Comparison of ENCODE assay signal across 34 cellular contexts in genomic region chr19:1658446-1659433, GRCh38. TPM values are rescaled to one million over a fixed set of nuclear protein-coding genes. Genes with fewer than 3 reads are reported as not detected.
DNase-seq lines count a peak whose midpoint lies in the region; ATAC-seq, FAIRE-seq and TF ChIP-seq lines count a peak whose summit lies in the region.
"Had no signal": no experiment of that assay in that cellular context is flagged by ENCODE, and none has a peak within 500 bp of the region (broad histone marks: within the 10 kb centered on the region; RNA-seq: fewer than 3 reads in every experiment).

No MANE protein-coding gene starts in this region.

- H2BK20ac ChIP-seq in IMR-90 (ENCODE audit: low read depth, low read length) = no peak overlapping the region
- H2BK20ac ChIP-seq in H1 (ENCODE audit: low read length) = no peak overlapping the region

- no peak overlapping the region for H3K4me2 ChIP-seq in mammary epithelial cell (ENCODE audit: insufficient read depth, low read depth, low read length)
- H3K4me2 ChIP-seq in IMR-90 (ENCODE audit: low read depth, low read length) = no peak overlapping the region
- no peak overlapping the region for H3K4me2 ChIP-seq in H1 (ENCODE audit: insufficient read depth in 1 of 2, low read depth in 2 of 2, low read length in 2 of 2)

- H3K79me2 ChIP-seq in mammary epithelial cell (ENCODE audit: insufficient read depth, low read length) (no peaks in the 10 kb centered on the region), H1 (ENCODE audit: control insufficient read depth in 1 of 2, insufficient read depth in 2 of 2, low read length in 2 of 2) (no peaks in the 10 kb centered on the region)

- WGBS in mammary epithelial cell (ENCODE audit: low coverage, missing lambda C conversion rate) = 52% methylated on average over 4 of the region's 29 CpGs
- WGBS in IMR-90 (ENCODE audit: extremely low coverage in 2 of 2, insufficient read length in 1 of 2), 2 experiments = 47% methylated on average over 21 of the region's 29 CpGs; no CpG with 5 or more reads in 1 of the 2 experiments
- 86% methylated on average over 27 of the region's 29 CpGs; no CpG with 5 or more reads in 1 of the 2 experiments for WGBS in H1 (ENCODE audit: extremely low coverage in 1 of 2, insufficient coverage in 1 of 2, insufficient read length in 1 of 2, insufficient replicate concordance in 2 of 2, low coverage in 1 of 2, low lambda C conversion rate in 2 of 2, missing lambda C conversion rate in 1 of 2), 2 experiments

- peak overlapping the region; percentile 50; the same call in 1 of the 2 replicates for H2BK12ac ChIP-seq in H1 (ENCODE audit: low read depth, low read length)

- CTCF ChIA-PET in MCF 10A (lab: Yijun Ruan, JAX) = interaction anchor here (0.6 to 1.3 kb wide), 2 partner anchors 14 to 57 kb away, joined by 3 to 6 read pairs; no protein-coding TSS in a partner anchor
- CTCF ChIA-PET in mammary epithelial cell (lab: Charles Lee; ENCODE audit: low non-redundant PET) = no interaction called here
- CTCF ChIA-PET in IMR-90 (lab: Yijun Ruan, JAX) = no interaction called here
- CTCF ChIA-PET in H1 (lab: Charles Lee; ENCODE audit: partially characterized antibody) = interaction anchor here (0.5 to 1.4 kb wide), 3 partner anchors 84 to 155 kb away, joined by 4 read pairs; no protein-coding TSS in a partner anchor

- H3K36me3 ChIP-seq in mammary epithelial cell (ENCODE audit: insufficient read depth, low read length) (no peaks in the 10 kb centered on the region), IMR-90 (ENCODE audit: control insufficient read depth, insufficient read depth, low read length) (no peaks in the 10 kb centered on the region), H1 (ENCODE audit: control insufficient read depth in 2 of 4, insufficient read depth in 4 of 4, low read length in 3 of 4) (no peaks in the 10 kb centered on the region)
- H3K36me3 ChIP-seq: tibial nerve had no signal

- peaks cover 5% of the 10 kb centered on the region for H3K36me3 Mint-ChIP-seq in MCF 10A (ENCODE audit: insufficient read depth, unreplicated experiment)
- H3K36me3 Mint-ChIP-seq in stimulated activated memory B cell treated with anti-CD40 and anti-IgM and Interleukin-4, amounts not matched to agents 10 μg/mL and 1 μg/mL and 100 μg/mL, for 72 hours = no peaks in the 10 kb centered on the region
- no peaks in the 10 kb centered on the region for H3K36me3 Mint-ChIP-seq in activated T-helper 2 cell treated with anti-CD3 and anti-CD28 coated beads, Interferon-gamma antibody, Interleukin-2, Interleukin-4, amounts not matched to agents 10 μg/mL and 5 μg/mL and 100 μg/mL, durations not matched to agents 14 hours and 24 hours and 36 hours (ENCODE audit: low read depth)
- H3K36me3 Mint-ChIP-seq: activated naive CD4-positive, alpha-beta T cell treated with anti-CD3 and anti-CD28 coated beads, Interleukin-2, amount 50 U/mL, for 24 hours; CD8-positive, alpha-beta memory T cell had no signal

- no peaks in the 10 kb centered on the region for H3K4me1 Mint-ChIP-seq in MCF 10A (ENCODE audit: insufficient read depth, unreplicated experiment)
- peaks cover 67% of the 10 kb centered on the region for H3K4me1 Mint-ChIP-seq in stimulated activated memory B cell treated with anti-CD40 and anti-IgM and Interleukin-4, amounts not matched to agents 10 μg/mL and 1 μg/mL and 100 μg/mL, for 72 hours
- H3K4me1 Mint-ChIP-seq in activated T-helper 2 cell treated with anti-CD3 and anti-CD28 coated beads, Interferon-gamma antibody, Interleukin-2, Interleukin-4, amounts not matched to agents 10 μg/mL and 5 μg/mL and 100 μg/mL, durations not matched to agents 14 hours and 24 hours and 36 hours (ENCODE audit: low read depth) = peaks cover 3% of the 10 kb centered on the region
- H3K4me1 Mint-ChIP-seq: activated naive CD4-positive, alpha-beta T cell treated with anti-CD3 and anti-CD28 coated beads, Interleukin-2, amount 50 U/mL, for 24 hours had no signal

- no peaks in the 10 kb centered on the region for H4K20me1 ChIP-seq in mammary epithelial cell (ENCODE audit: insufficient read depth, low read length)
- no peaks in the 10 kb centered on the region for H4K20me1 ChIP-seq in IMR-90 (ENCODE audit: insufficient read depth, low read length)
- no peaks in the 10 kb centered on the region for H4K20me1 ChIP-seq in H1 (replicated peaks in 1 of 2; ENCODE audit: control insufficient read depth in 1 of 2, insufficient read depth in 2 of 2, low read length in 2 of 2)

- H2AK9ac ChIP-seq in IMR-90 (replicated peaks; ENCODE audit: low read depth, low read length, poor library complexity) = no peak overlapping the region

- no peak overlapping the region for H3K27ac Mint-ChIP-seq in MCF 10A (ENCODE audit: low read depth, unreplicated experiment)
- peak overlapping the region; percentile 90 for H3K27ac Mint-ChIP-seq in stimulated activated memory B cell treated with anti-CD40 and anti-IgM and Interleukin-4, amounts not matched to agents 10 μg/mL and 1 μg/mL and 100 μg/mL, for 72 hours
- no peak overlapping the region for H3K27ac Mint-ChIP-seq in activated T-helper 2 cell treated with anti-CD3 and anti-CD28 coated beads, Interferon-gamma antibody, Interleukin-2, Interleukin-4, amounts not matched to agents 10 μg/mL and 5 μg/mL and 100 μg/mL, durations not matched to agents 14 hours and 24 hours and 36 hours
- H3K27ac Mint-ChIP-seq: activated naive CD4-positive, alpha-beta T cell treated with anti-CD3 and anti-CD28 coated beads, Interleukin-2, amount 50 U/mL, for 24 hours; HFFc6 had no signal

- DNase-seq in MCF 10A (ENCODE audit: unreplicated experiment) (no peak), mammary epithelial cell (no peak), IMR-90 (no peak), H1 (ENCODE audit: low read depth in 1 of 2, low spot score in 2 of 2) (no peak), DMS153 treated with DMSO at 0.1 percent for 48 hours (lab: John Stamatoyannopoulos, UW; ENCODE audit: unreplicated experiment) (no peak)
- no peak for DNase-seq in activated T-helper 2 cell treated with anti-CD3 and anti-CD28 coated beads, Interferon-gamma antibody, Interleukin-2, Interleukin-4, amounts not matched to agents 10 μg/mL and 5 μg/mL and 100 μg/mL, durations not matched to agents 14 hours and 24 hours and 36 hours (ENCODE audit: low spot score)
- DNase-seq: activated CD4-positive, alpha-beta T cell treated with anti-CD3 and anti-CD28 coated beads for 1 hour; activated CD8-positive, alpha-beta memory T cell treated with anti-CD3 and anti-CD28 coated beads for 24 hours; activated T-cell treated with anti-CD3 and anti-CD28 coated beads for 4 hours; anterior cingulate cortex; CD8-positive, alpha-beta memory T cell; DMS79; effector memory CD8-positive, alpha-beta T cell; erythroblast; GF-D8; HFFc6; mesendoderm; NCI-H1105; NCI-H187 treated with DMSO at 0.1 percent for 48 hours; NCI-H2227 treated with DMSO at 0.1 percent for 48 hours; NCI-H526; occipital lobe; Right ventricle myocardium superior; stimulated activated CD4-positive, alpha-beta T cell treated with anti-CD3 and anti-CD28 coated beads, Interleukin-4, amount 100 ng/mL, for 1 hour; T-helper 2 cell had no signal

- H2BK120ac ChIP-seq in IMR-90 (ENCODE audit: low read depth, low read length) (no peak overlapping the region), H1 (replicated peaks; ENCODE audit: low read depth, low read length) (no peak overlapping the region)

- H2BK5ac ChIP-seq in IMR-90 (ENCODE audit: low read depth, low read length, poor library complexity, severe bottlenecking) (no peak overlapping the region), H1 (ENCODE audit: low read depth, low read length) (no peak overlapping the region)

- H2BK15ac ChIP-seq in IMR-90 (ENCODE audit: low read depth, low read length) (no peak overlapping the region), H1 (ENCODE audit: low read length) (no peak overlapping the region; the same call in 1 of the 2 replicates)

- BruUV-seq in MCF 10A (replicated peaks; lab: Mats Ljungman, UMichigan) = no TSS peak
- BruUV-seq in mammary epithelial cell (replicated peaks; lab: Mats Ljungman, UMichigan) = no TSS peak
- BruUV-seq in IMR-90 (replicated peaks; lab: Mats Ljungman, UMichigan) = no TSS peak

- no peak for TF ChIP-seq EP300 in H1 (IDR thresholded peaks at IDR 0.05; ENCODE audit: borderline replicate concordance in 1 of 2, low read depth in 2 of 2, low read length in 2 of 2)

- H3K9ac ChIP-seq in mammary epithelial cell (ENCODE audit: insufficient read depth, low read length) = no peak overlapping the region
- no peak overlapping the region for H3K9ac ChIP-seq in IMR-90 (ENCODE audit: low read depth, low read length)
- H3K9ac ChIP-seq in H1 (replicated peaks in 1 of 4; ENCODE audit: extremely low read depth in 1 of 4, low read depth in 3 of 4, low read length in 3 of 4) = no peak overlapping the region

- FAIRE-seq in H1 (lab: Jason Lieb, UNC) = no peak
- FAIRE-seq: colon had no signal

- TF ChIP-seq RAD21 in IMR-90 (IDR thresholded peaks at IDR 0.05; ENCODE audit: low read length) = no peak
- no peak for TF ChIP-seq RAD21 in H1 (IDR thresholded peaks at IDR 0.05 in 1 of 2, conservative IDR thresholded peaks at IDR 0.05 in 1 of 2; ENCODE audit: low read depth in 2 of 2, low read length in 2 of 2)

- H3K9me3 ChIP-seq in mammary epithelial cell (replicated peaks; ENCODE audit: insufficient read depth, low read length) (no peaks in the 10 kb centered on the region), IMR-90 (ENCODE audit: control insufficient read depth, insufficient read depth, low read length) (no peaks in the 10 kb centered on the region; the same call in 1 of the 2 replicates), H1 (ENCODE audit: insufficient read depth in 2 of 2, low read depth in 1 of 2, low read length in 1 of 2) (no peaks in the 10 kb centered on the region)
- H3K9me3 ChIP-seq: psoas muscle, tibial nerve had no signal

- intact Hi-C loops in MCF 10A (cut with micrococcal nuclease) (no loop called here), mammary epithelial cell (cut with micrococcal nuclease) (no loop called here), IMR-90 (cut with micrococcal nuclease) (loop anchor here (1.0 kb wide), 1 partner anchor 11 kb away; no protein-coding TSS in a partner anchor)
- intact Hi-C loops in activated T-helper 2 cell treated with anti-CD3 and anti-CD28 coated beads, Interferon-gamma antibody, Interleukin-2, Interleukin-4, amounts not matched to agents 10 μg/mL and 5 μg/mL and 100 μg/mL, durations not matched to agents 14 hours and 24 hours and 36 hours (cut with micrococcal nuclease) = no loop called here

- in situ Hi-C loops in mammary epithelial cell (cut with MboI; ENCODE audit: low sequenced_read_pairs in 2 of 2) = loop anchor here in 1 of 2 donors (10.0 kb wide), 1 partner anchor 114 kb away; no protein-coding TSS in a partner anchor
- in situ Hi-C loops in IMR-90 (cut with MboI; ENCODE audit: low sequenced_read_pairs) = no loop called here

- no peak for TF ChIP-seq POLR2A in IMR-90 (IDR thresholded peaks at IDR 0.05; ENCODE audit: low read depth, low read length)
- no peak for TF ChIP-seq POLR2A in H1 (IDR thresholded peaks at IDR 0.05; ENCODE audit: control extremely low read depth in 1 of 2, low read depth in 2 of 2, low read length in 2 of 2)

- H3K23ac ChIP-seq in IMR-90 (ENCODE audit: low read depth, low read length) = no peak overlapping the region
- H3K23ac ChIP-seq in H1 (ENCODE audit: insufficient read length) = no peak overlapping the region

- H3K4me3 ChIP-seq in mammary epithelial cell (replicated peaks in 1 of 3; ENCODE audit: insufficient read depth in 1 of 3, low read depth in 2 of 3, low read length in 3 of 3) (no peak overlapping the region), IMR-90 (ENCODE audit: insufficient read depth, low read depth, low read length) (no peak overlapping the region), H1 (ENCODE audit: extremely low read depth in 1 of 4, insufficient read depth in 2 of 4, low read depth in 3 of 4, low read length in 4 of 4) (no peak overlapping the region)
- H3K4me3 ChIP-seq: psoas muscle, tibial nerve had no signal

- H3K27me3 Mint-ChIP-seq in MCF 10A (ENCODE audit: insufficient read depth, unreplicated experiment) = no peaks in the 10 kb centered on the region
- no peaks in the 10 kb centered on the region for H3K27me3 Mint-ChIP-seq in stimulated activated memory B cell treated with anti-CD40 and anti-IgM and Interleukin-4, amounts not matched to agents 10 μg/mL and 1 μg/mL and 100 μg/mL, for 72 hours
- peaks cover 3% of the 10 kb centered on the region for H3K27me3 Mint-ChIP-seq in activated T-helper 2 cell treated with anti-CD3 and anti-CD28 coated beads, Interferon-gamma antibody, Interleukin-2, Interleukin-4, amounts not matched to agents 10 μg/mL and 5 μg/mL and 100 μg/mL, durations not matched to agents 14 hours and 24 hours and 36 hours (ENCODE audit: low read depth)

- H4K5ac ChIP-seq in IMR-90 (ENCODE audit: low read depth, low read length) (no peak overlapping the region), H1 (ENCODE audit: insufficient read length, low read depth, low read length) (no peak overlapping the region)

- TF ChIP-seq CTCF in MCF 10A (IDR thresholded peaks at IDR 0.05; ENCODE audit: unreplicated experiment) (no peak), mammary epithelial cell (conservative IDR thresholded peaks at IDR 0.05 in 1 of 2, IDR thresholded peaks at IDR 0.05 in 1 of 2; ENCODE audit: extremely low read depth in 1 of 2, insufficient read depth in 1 of 2, low read depth in 1 of 2, low read length in 2 of 2) (no peak), IMR-90 (conservative IDR thresholded peaks at IDR 0.05; ENCODE audit: low read depth, low read length) (no peak), H1 (IDR thresholded peaks at IDR 0.05; ENCODE audit: control extremely low read depth in 1 of 3, insufficient read depth in 1 of 3, low read depth in 1 of 3, low read length in 3 of 3) (no peak)

- H4K91ac ChIP-seq in IMR-90 (ENCODE audit: insufficient read depth, low read depth, low read length) (no peak overlapping the region), H1 (replicated peaks; ENCODE audit: insufficient read length, low read length) (no peak overlapping the region)

- H3K14ac ChIP-seq in IMR-90 (replicated peaks; ENCODE audit: low read depth, low read length) (no peak overlapping the region), H1 (ENCODE audit: insufficient read length) (no peak overlapping the region)

- H3K56ac ChIP-seq in IMR-90 (ENCODE audit: extremely low read depth, insufficient read depth, low read length) (no peak overlapping the region), H1 (replicated peaks; ENCODE audit: insufficient read length, low read depth, low read length) (no peak overlapping the region)

- H3K9me3 Mint-ChIP-seq in MCF 10A (ENCODE audit: unreplicated experiment) = no peaks in the 10 kb centered on the region
- H3K9me3 Mint-ChIP-seq in stimulated activated memory B cell treated with anti-CD40 and anti-IgM and Interleukin-4, amounts not matched to agents 10 μg/mL and 1 μg/mL and 100 μg/mL, for 72 hours = no peaks in the 10 kb centered on the region
- no peaks in the 10 kb centered on the region for H3K9me3 Mint-ChIP-seq in activated T-helper 2 cell treated with anti-CD3 and anti-CD28 coated beads, Interferon-gamma antibody, Interleukin-2, Interleukin-4, amounts not matched to agents 10 μg/mL and 5 μg/mL and 100 μg/mL, durations not matched to agents 14 hours and 24 hours and 36 hours
- H3K9me3 Mint-ChIP-seq: activated naive CD4-positive, alpha-beta T cell treated with anti-CD3 and anti-CD28 coated beads, Interleukin-2, amount 50 U/mL, for 24 hours; CD8-positive, alpha-beta memory T cell; effector memory CD8-positive, alpha-beta T cell; HFFc6 had no signal

- no peak overlapping the region for H4K8ac ChIP-seq in IMR-90 (ENCODE audit: low read depth in 2 of 2, low read length in 2 of 2)
- H4K8ac ChIP-seq in H1 (ENCODE audit: extremely low read depth, insufficient read depth, low read length) = peak overlapping the region; percentile 71

- H2AK5ac ChIP-seq in IMR-90 (ENCODE audit: low read depth, low read length) (no peak overlapping the region), H1 (ENCODE audit: low read depth, low read length) (no peak overlapping the region)

- H3K27ac ChIP-seq in mammary epithelial cell (ENCODE audit: insufficient read depth, low read depth, low read length) = no peak overlapping the region
- no peak overlapping the region for H3K27ac ChIP-seq in IMR-90 (ENCODE audit: insufficient read depth, low read length)
- no peak overlapping the region for H3K27ac ChIP-seq in H1 (ENCODE audit: low read depth, low read length)
- H3K27ac ChIP-seq: psoas muscle, tibial nerve had no signal

- no peak for ATAC-seq in IMR-90 (ENCODE audit: low read depth)
- no peak for ATAC-seq in stimulated activated memory B cell treated with anti-CD40 and anti-IgM and Interleukin-4, amounts not matched to agents 10 μg/mL and 1 μg/mL and 100 μg/mL, for 72 hours
- ATAC-seq in HG03354 (IDR thresholded peaks at IDR 0.05; ENCODE audit: poor library complexity, severe bottlenecking, unreplicated experiment) = no peak
- ATAC-seq: effector memory CD8-positive, alpha-beta T cell; left lobe of liver; psoas muscle; sciatic nerve; SK-N-SH treated with all-trans-retinoic acid at 6 μM for 48 hours had no signal

- dilution Hi-C loops in mammary epithelial cell (cut with HindIII; ENCODE audit: low sequenced_read_pairs) = no loop called here
- dilution Hi-C loops in IMR-90 (cut with HindIII; ENCODE audit: low sequenced_read_pairs, unreplicated experiment) = no loop called here

- peak overlapping the region; percentile 38 for H3K4me3 Mint-ChIP-seq in MCF 10A (ENCODE audit: unreplicated experiment)
- H3K4me3 Mint-ChIP-seq in stimulated activated memory B cell treated with anti-CD40 and anti-IgM and Interleukin-4, amounts not matched to agents 10 μg/mL and 1 μg/mL and 100 μg/mL, for 72 hours = no peak overlapping the region
- H3K4me3 Mint-ChIP-seq in activated T-helper 2 cell treated with anti-CD3 and anti-CD28 coated beads, Interferon-gamma antibody, Interleukin-2, Interleukin-4, amounts not matched to agents 10 μg/mL and 5 μg/mL and 100 μg/mL, durations not matched to agents 14 hours and 24 hours and 36 hours (ENCODE audit: low read depth) = no peak overlapping the region
- H3K4me3 Mint-ChIP-seq: activated naive CD4-positive, alpha-beta T cell treated with anti-CD3 and anti-CD28 coated beads, Interleukin-2, amount 50 U/mL, for 24 hours; CD8-positive, alpha-beta memory T cell; effector memory CD8-positive, alpha-beta T cell; HFFc6 had no signal

- no peaks in the 10 kb centered on the region for H3K23me2 ChIP-seq in H1 (ENCODE audit: low read depth, low read length)

- H2AFZ ChIP-seq in mammary epithelial cell (ENCODE audit: low read depth, low read length) (no peak overlapping the region), IMR-90 (replicated peaks; ENCODE audit: low read length, poor library complexity) (peak overlapping the region; percentile 32), H1 (ENCODE audit: low read length) (no peak overlapping the region)

- H3K18ac ChIP-seq in IMR-90 (ENCODE audit: low read depth, low read length) = no peak overlapping the region
- no peak overlapping the region; the same call in 1 of the 2 replicates for H3K18ac ChIP-seq in H1 (ENCODE audit: extremely low read depth, low read length)

- H3K4me1 ChIP-seq in mammary epithelial cell (ENCODE audit: insufficient read depth, low read length) (peaks cover 14% of the 10 kb centered on the region), IMR-90 (ENCODE audit: control insufficient read depth, insufficient read depth, low read length) (no peaks in the 10 kb centered on the region), H1 (replicated peaks in 1 of 4; ENCODE audit: control insufficient read depth in 3 of 4, insufficient read depth in 4 of 4, low read length in 3 of 4) (peaks cover 0 to 5% (median 0%) of the 10 kb centered on the region in 4 experiments; a peak in 1 of 7 replicates)
- H3K4me1 ChIP-seq: psoas muscle had no signal

- H3K4ac ChIP-seq in IMR-90 (ENCODE audit: low read depth, low read length) = no peak overlapping the region
- no peak overlapping the region for H3K4ac ChIP-seq in H1 (replicated peaks; ENCODE audit: insufficient read length, low read depth, low read length)

- H3K27me3 ChIP-seq in mammary epithelial cell (ENCODE audit: insufficient read depth, low read length) = no peaks in the 10 kb centered on the region
- H3K27me3 ChIP-seq in IMR-90 (ENCODE audit: control insufficient read depth, insufficient read depth, low read length) = peaks cover 3% of the 10 kb centered on the region; the same call in 1 of the 2 replicates
- no peaks in the 10 kb centered on the region; a peak in 1 of 7 replicates for H3K27me3 ChIP-seq in H1 (replicated peaks in 1 of 4; ENCODE audit: control insufficient read depth in 3 of 4, extremely low read depth in 1 of 4, insufficient read depth in 3 of 4, low read length in 3 of 4)

- H3K9me1 ChIP-seq in IMR-90 (ENCODE audit: insufficient read depth, low read length) = no peaks in the 10 kb centered on the region

- H3K79me1 ChIP-seq in IMR-90 (ENCODE audit: low read depth in 1 of 2, low read length in 2 of 2) (no peaks in the 10 kb centered on the region), H1 (ENCODE audit: low read depth, low read length) (no peaks in the 10 kb centered on the region)

- POLR2A ChIA-PET in MCF 10A (lab: Yijun Ruan, JAX) = interaction anchor here (0.9 kb wide), 1 partner anchor 257 kb away, joined by 3 read pairs; no protein-coding TSS in a partner anchor
- POLR2A ChIA-PET in IMR-90 (lab: Charles Lee; ENCODE audit: unreplicated experiment) = interaction anchor here (0.6 kb wide), 1 partner anchor 355 kb away, joined by 28 read pairs; no protein-coding TSS in a partner anchor
- POLR2A ChIA-PET in H1 (lab: Charles Lee; ENCODE audit: partially characterized antibody) = interaction anchor here (0.6 to 1.2 kb wide), 2 partner anchors 9 to 18 kb away, joined by 3 to 5 read pairs; no protein-coding TSS in a partner anchor

RNA-seq across cellular contexts. Expression of gene TCF3, which starts 6.3 kb away (rescaled TPM):
- total RNA-seq in MCF 10A (2022) (79.7 and 100 TPM in 2 replicates), mammary epithelial cell (100 to 1,000 TPM in 1 of 2 donors, 10 to 100 TPM in 1; 70.7 to 108 TPM), IMR-90 (2012; rRNA removed) (29.9 and 37.5 TPM in 2 replicates)
- polyA plus RNA-seq in mammary epithelial cell (80.6 TPM), IMR-90 (2012; rRNA removed) (127 and 144 TPM in 2 replicates), H1 (2011; rRNA removed) (241 and 471 TPM in 2 replicates)
- 71.4 TPM for polyA minus RNA-seq in mammary epithelial cell
- 84.8 and 172 TPM in 2 replicates for polyA plus RNA-seq in IMR-90 (2012; cell fraction: cytosol; rRNA removed)
- polyA plus RNA-seq in IMR-90 (2012; cell fraction: nucleus; rRNA removed; ENCODE audit: low replicate concordance) = 238 and 454 TPM in 2 replicates
- total RNA-seq in H1 (2021; fragmentation: NEBNext Ultra II Directional; extraction: Animal tissue kit (Norgen Biotek cat#: 25700)) = 340 and 348 TPM in 2 replicates
- polyA plus RNA-seq in H1 (2011; cell fraction: cytosol; rRNA removed) = 271 TPM
- polyA plus RNA-seq in H1 (2011; cell fraction: nucleus; rRNA removed) = 468 TPM
- 258 to 276 TPM (median 262 TPM) in 4 replicates for polyA plus RNA-seq in H1 (2012, experiment 1 of 2)
- polyA plus RNA-seq in H1 (2012, experiment 2 of 2) = 216 TPM
- 188 TPM for polyA plus RNA-seq in H1 (2013, experiment 1 of 2)
- 190 TPM for polyA plus RNA-seq in H1 (2013, experiment 2 of 2)
- polyA minus RNA-seq in H1 (2011; rRNA and poly(A)+ RNA removed) = 47.7 and 78.0 TPM in 2 replicates
- polyA minus RNA-seq in H1 (2011; cell fraction: cytosol; rRNA and poly(A)+ RNA removed) = 232 TPM
- 124 TPM for polyA minus RNA-seq in H1 (2011; cell fraction: nucleus; rRNA and poly(A)+ RNA removed)
- total RNA-seq in activated T-helper 2 cell treated with anti-CD3 and anti-CD28 coated beads, Interferon-gamma antibody, Interleukin-2, Interleukin-4, amounts not matched to agents 10 μg/mL and 5 μg/mL and 100 μg/mL, durations not matched to agents 14 hours and 24 hours and 36 hours = 153 and 173 TPM in 2 replicates

RNA-seq across cellular contexts. Expression of gene UQCR11, which starts 53.5 kb away (rescaled TPM):
- total RNA-seq in MCF 10A (2022) (211 and 256 TPM in 2 replicates), mammary epithelial cell (100 to 1,000 TPM in 1 of 2 donors, 10 to 100 TPM in 1; 28.3 to 250 TPM), IMR-90 (2012; rRNA removed) (22.8 and 29.2 TPM in 2 replicates)
- polyA plus RNA-seq in mammary epithelial cell (114 TPM), IMR-90 (2012; rRNA removed) (177 and 248 TPM in 2 replicates), H1 (2011; rRNA removed) (171 and 209 TPM in 2 replicates)
- 3.8 TPM for polyA minus RNA-seq in mammary epithelial cell
- 116 and 122 TPM in 2 replicates for polyA plus RNA-seq in IMR-90 (2012; cell fraction: cytosol; rRNA removed)
- 35.8 and 42.4 TPM in 2 replicates for polyA plus RNA-seq in IMR-90 (2012; cell fraction: nucleus; rRNA removed; ENCODE audit: low replicate concordance)
- total RNA-seq in H1 (2021; fragmentation: NEBNext Ultra II Directional; extraction: Animal tissue kit (Norgen Biotek cat#: 25700)) = 162 and 179 TPM in 2 replicates
- polyA plus RNA-seq in H1 (2011; cell fraction: cytosol; rRNA removed) = 116 TPM
- 97.6 TPM for polyA plus RNA-seq in H1 (2011; cell fraction: nucleus; rRNA removed)
- 113 to 194 TPM (median 144 TPM) in 4 replicates for polyA plus RNA-seq in H1 (2012, experiment 1 of 2)
- 120 TPM for polyA plus RNA-seq in H1 (2012, experiment 2 of 2)
- polyA plus RNA-seq in H1 (2013, experiment 1 of 2) = 158 TPM
- 164 TPM for polyA plus RNA-seq in H1 (2013, experiment 2 of 2)
- polyA minus RNA-seq in H1 (2011; rRNA and poly(A)+ RNA removed) = 30.3 and 34.7 TPM in 2 replicates
- polyA minus RNA-seq in H1 (2011; cell fraction: cytosol; rRNA and poly(A)+ RNA removed) = 19.2 TPM
- polyA minus RNA-seq in H1 (2011; cell fraction: nucleus; rRNA and poly(A)+ RNA removed) = 33.2 TPM
- total RNA-seq in activated T-helper 2 cell treated with anti-CD3 and anti-CD28 coated beads, Interferon-gamma antibody, Interleukin-2, Interleukin-4, amounts not matched to agents 10 μg/mL and 5 μg/mL and 100 μg/mL, durations not matched to agents 14 hours and 24 hours and 36 hours = 163 and 184 TPM in 2 replicates

Comparison
In these comparisons a context has a peak if more than half of its experiments do, and no peak if none do; other contexts are left out.
1. CTCF ChIA-PET loops: an anchor here in MCF 10A (0.6 to 1.3 kb wide) and H1 (0.5 to 1.4 kb wide); none called in mammary epithelial cell and IMR-90.